ENCODE assay signal across 40 cellular contexts in the genomic region with DNA sequence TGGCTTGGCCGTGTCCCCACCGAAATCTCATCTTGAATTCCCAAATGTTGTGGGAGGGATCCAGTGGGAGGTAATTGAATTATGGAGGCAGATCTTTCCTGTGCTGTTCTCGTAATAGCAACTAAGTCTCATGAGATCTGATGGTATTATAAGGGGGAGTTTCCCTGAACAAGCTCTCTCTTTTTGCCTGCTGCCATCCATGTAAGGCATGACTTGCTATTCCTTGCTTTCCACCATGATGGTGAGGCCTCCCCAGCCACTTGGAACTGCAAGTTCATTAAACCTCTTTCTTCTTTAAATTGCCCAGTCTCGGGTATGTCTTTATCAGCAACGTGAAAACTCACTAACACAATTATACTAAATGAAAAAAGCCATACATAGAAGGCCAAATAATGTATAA.
"Had no signal": no experiment of that assay in that cellular context is flagged by ENCODE, and none has a peak within 500 bp of the region (broad histone marks: within the 10 kb centered on the region; RNA-seq: fewer than 3 reads in every experiment).

No MANE protein-coding gene starts in this region.

- H3K4me3 Mint-ChIP-seq: activated naive CD4-positive, alpha-beta T cell treated with anti-CD3 and anti-CD28 coated beads for 36 hours; activated naive CD4-positive, alpha-beta T cell treated with anti-CD3 and anti-CD28 coated beads, Interleukin-2, amount 10 ng/mL, durations not matched to agents 7 days and 5 days; activated naive CD4-positive, alpha-beta T cell treated with anti-CD3 and anti-CD28 coated beads, Interleukin-2, amount 50 U/mL, for 24 hours; activated naive CD8-positive, alpha-beta T cell; activated naive CD8-positive, alpha-beta T cell treated with anti-CD3 and anti-CD28 coated beads for 36 hours; activated naive CD8-positive, alpha-beta T cell treated with anti-CD3 and anti-CD28 coated beads, Interleukin-2, amount 10 ng/mL, durations not matched to agents 7 days and 5 days; activated naive CD8-positive, alpha-beta T cell treated with anti-CD3 and anti-CD28 coated beads, Interleukin-2, amount 50 U/mL, for 24 hours; activated T-cell treated with anti-CD3 and anti-CD28 coated beads, Interleukin-2, amount 50 U/mL, for 24 hours; activated T-cell treated with anti-CD3 and anti-CD28 coated beads, Interleukin-2, amount 50 U/mL, for 4 hours; activated T-cell treated with anti-CD3 and anti-CD28 coated beads, Interleukin-2, amount 50 U/mL, for 72 hours; activated T-helper 1 cell treated with anti-CD3 and anti-CD28 coated beads, Interleukin-12 subunit alpha, Interleukin-12 subunit beta, Interleukin-2, Interleukin-4 antibody, amounts not matched to agents 30 ng/mL and 10 ng/mL and 1 ng/mL, durations not matched to agents 14 hours and 24 hours and 36 hours; activated T-helper 17 cell treated with anti-CD3 and anti-CD28 coated beads, Interleukin-2, amount 50 U/mL, for 72 hours; brain; central memory CD8-positive, alpha-beta T cell had no signal

- H3K9me3 Mint-ChIP-seq: activated T-helper 1 cell treated with anti-CD3 and anti-CD28 coated beads, Interleukin-12 subunit alpha, Interleukin-12 subunit beta, Interleukin-2, Interleukin-4 antibody, amounts not matched to agents 30 ng/mL and 10 ng/mL and 1 ng/mL, durations not matched to agents 14 hours and 24 hours and 36 hours; activated T-helper 2 cell treated with anti-CD3 and anti-CD28 coated beads, Interferon-gamma antibody, Interleukin-2, Interleukin-4, amounts not matched to agents 10 μg/mL and 5 μg/mL and 100 μg/mL, durations not matched to agents 14 hours and 24 hours and 36 hours had no signal

- H3K27me3 ChIP-seq: adrenal gland, ascending aorta, body of pancreas, brain microvascular endothelial cell, breast epithelium, cardiac muscle cell had no signal

- H3K9me3 ChIP-seq: adrenal gland, ascending aorta, body of pancreas, breast epithelium had no signal

- H3K36me3 ChIP-seq: adrenal gland, ascending aorta, brain microvascular endothelial cell, breast epithelium, cardiac muscle cell had no signal

- H3K27ac Mint-ChIP-seq: activated naive CD4-positive, alpha-beta T cell treated with anti-CD3 and anti-CD28 coated beads for 36 hours; activated naive CD4-positive, alpha-beta T cell treated with anti-CD3 and anti-CD28 coated beads, Interleukin-2, amount 10 ng/mL, durations not matched to agents 7 days and 5 days; activated naive CD4-positive, alpha-beta T cell treated with anti-CD3 and anti-CD28 coated beads, Interleukin-2, amount 50 U/mL, for 24 hours; activated naive CD4-positive, alpha-beta T cell treated with anti-CD3 and anti-CD28 coated beads, Interleukin-2, amount 50 U/mL, for 72 hours; activated naive CD8-positive, alpha-beta T cell; activated naive CD8-positive, alpha-beta T cell treated with anti-CD3 and anti-CD28 coated beads for 36 hours; activated naive CD8-positive, alpha-beta T cell treated with anti-CD3 and anti-CD28 coated beads, Interleukin-2, amount 10 ng/mL, durations not matched to agents 7 days and 5 days; activated naive CD8-positive, alpha-beta T cell treated with anti-CD3 and anti-CD28 coated beads, Interleukin-2, amount 50 U/mL, for 24 hours; activated T-cell treated with anti-CD3 and anti-CD28 coated beads, Interleukin-2, amount 50 U/mL, for 24 hours; activated T-cell treated with anti-CD3 and anti-CD28 coated beads, Interleukin-2, amount 50 U/mL, for 72 hours; activated T-helper 1 cell treated with anti-CD3 and anti-CD28 coated beads, Interleukin-12 subunit alpha, Interleukin-12 subunit beta, Interleukin-2, Interleukin-4 antibody, amounts not matched to agents 30 ng/mL and 10 ng/mL and 1 ng/mL, durations not matched to agents 14 hours and 24 hours and 36 hours; activated T-helper 17 cell treated with anti-CD3 and anti-CD28 coated beads, Interleukin-2, amount 50 U/mL, for 72 hours; activated T-helper 2 cell treated with anti-CD3 and anti-CD28 coated beads, Interferon-gamma antibody, Interleukin-2, Interleukin-4, amounts not matched to agents 10 μg/mL and 5 μg/mL and 100 μg/mL, durations not matched to agents 14 hours and 24 hours and 36 hours; brain had no signal

- DNase-seq: activated effector memory CD4-positive, alpha-beta T cell treated with anti-CD3 and anti-CD28 coated beads, Interleukin-2, amount 50 U/mL, for 16 hours; activated effector memory CD4-positive, alpha-beta T cell treated with Interleukin-2 at 50 U/mL for 16 hours; activated gamma-delta T cell; activated gamma-delta T cell treated with Interleukin-2 at 50 U/mL for 16 hours; activated naive CD4-positive, alpha-beta T cell; activated naive CD4-positive, alpha-beta T cell treated with anti-CD3 and anti-CD28 coated beads for 36 hours; activated naive CD4-positive, alpha-beta T cell treated with anti-CD3 and anti-CD28 coated beads, Interleukin-2, amount 10 ng/mL, durations not matched to agents 7 days and 5 days; activated naive CD4-positive, alpha-beta T cell treated with anti-CD3 and anti-CD28 coated beads, Interleukin-2, amount 50 U/mL, for 16 hours; activated naive CD4-positive, alpha-beta T cell treated with Interleukin-2 at 50 U/mL for 16 hours; activated naive CD8-positive, alpha-beta T cell treated with anti-CD3 and anti-CD28 coated beads for 36 hours; activated naive CD8-positive, alpha-beta T cell treated with anti-CD3 and anti-CD28 coated beads, Interleukin-2, amount 10 ng/mL, durations not matched to agents 7 days and 5 days; activated naive CD8-positive, alpha-beta T cell treated with anti-CD3 and anti-CD28 coated beads, Interleukin-2, amount 50 U/mL, for 24 hours; activated T-cell treated with anti-CD3 and anti-CD28 coated beads, Interleukin-2, amount 50 U/mL, for 1 hour; activated T-cell treated with anti-CD3 and anti-CD28 coated beads, Interleukin-2, amount 50 U/mL, for 24 hours; activated T-cell treated with anti-CD3 and anti-CD28 coated beads, Interleukin-2, amount 50 U/mL, for 4 hours; activated T-cell treated with anti-CD3 and anti-CD28 coated beads, Interleukin-2, amount 50 U/mL, for 48 hours; activated T-cell treated with anti-CD3 and anti-CD28 coated beads, Interleukin-2, amount 50 U/mL, for 72 hours; adrenal gland; amniotic stem cell; amygdala; anterior cingulate cortex; aorta; body of pancreas; brain microvascular endothelial cell; caudate nucleus; central memory CD4-positive, alpha-beta T cell; cerebellar nuclear complex had no signal

- H3K27me3 Mint-ChIP-seq: activated naive CD4-positive, alpha-beta T cell treated with anti-CD3 and anti-CD28 coated beads, Interleukin-2, amount 10 ng/mL, durations not matched to agents 7 days and 5 days; activated naive CD4-positive, alpha-beta T cell treated with anti-CD3 and anti-CD28 coated beads, Interleukin-2, amount 50 U/mL, for 24 hours; activated naive CD8-positive, alpha-beta T cell; activated naive CD8-positive, alpha-beta T cell treated with anti-CD3 and anti-CD28 coated beads for 36 hours; activated naive CD8-positive, alpha-beta T cell treated with anti-CD3 and anti-CD28 coated beads, Interleukin-2, amount 10 ng/mL, durations not matched to agents 7 days and 5 days; activated naive CD8-positive, alpha-beta T cell treated with anti-CD3 and anti-CD28 coated beads, Interleukin-2, amount 50 U/mL, for 24 hours; activated T-cell treated with anti-CD3 and anti-CD28 coated beads, Interleukin-2, amount 50 U/mL, for 24 hours; activated T-helper 17 cell treated with anti-CD3 and anti-CD28 coated beads, Interleukin-2, amount 50 U/mL, for 72 hours; brain; central memory CD8-positive, alpha-beta T cell had no signal

- H3K4me1 ChIP-seq: adrenal gland, breast epithelium had no signal

- H3K4me3 ChIP-seq: adrenal gland, ascending aorta, body of pancreas, breast epithelium, cardiac muscle cell had no signal

- FAIRE-seq: astrocyte, bronchial epithelial cell had no signal

- H3K4me1 Mint-ChIP-seq: activated naive CD4-positive, alpha-beta T cell treated with anti-CD3 and anti-CD28 coated beads, Interleukin-2, amount 10 ng/mL, durations not matched to agents 7 days and 5 days; activated naive CD4-positive, alpha-beta T cell treated with anti-CD3 and anti-CD28 coated beads, Interleukin-2, amount 50 U/mL, for 24 hours; activated naive CD8-positive, alpha-beta T cell treated with anti-CD3 and anti-CD28 coated beads for 36 hours; activated naive CD8-positive, alpha-beta T cell treated with anti-CD3 and anti-CD28 coated beads, Interleukin-2, amount 10 ng/mL, durations not matched to agents 7 days and 5 days; activated T-helper 17 cell treated with anti-CD3 and anti-CD28 coated beads, Interleukin-2, amount 50 U/mL, for 72 hours; central memory CD8-positive, alpha-beta T cell had no signal

- H3K36me3 Mint-ChIP-seq: activated naive CD4-positive, alpha-beta T cell treated with anti-CD3 and anti-CD28 coated beads, Interleukin-2, amount 10 ng/mL, durations not matched to agents 7 days and 5 days; activated naive CD4-positive, alpha-beta T cell treated with anti-CD3 and anti-CD28 coated beads, Interleukin-2, amount 50 U/mL, for 24 hours; activated naive CD8-positive, alpha-beta T cell; activated naive CD8-positive, alpha-beta T cell treated with anti-CD3 and anti-CD28 coated beads for 36 hours; activated naive CD8-positive, alpha-beta T cell treated with anti-CD3 and anti-CD28 coated beads, Interleukin-2, amount 10 ng/mL, durations not matched to agents 7 days and 5 days had no signal

- H3K27ac ChIP-seq: adrenal gland, ascending aorta, body of pancreas, brain microvascular endothelial cell, breast epithelium, cardiac muscle cell had no signal

- ATAC-seq: activated naive CD4-positive, alpha-beta T cell treated with anti-CD3 and anti-CD28 coated beads, Interleukin-2, amount 50 U/mL, for 72 hours; activated naive CD8-positive, alpha-beta T cell treated with anti-CD3 and anti-CD28 coated beads, Interleukin-2, amount 50 U/mL, for 24 hours; activated T-cell treated with anti-CD3 and anti-CD28 coated beads, Interleukin-2, amount 50 U/mL, for 4 hours; activated T-cell treated with anti-CD3 and anti-CD28 coated beads, Interleukin-2, amount 50 U/mL, for 72 hours; activated T-helper 17 cell treated with anti-CD3 and anti-CD28 coated beads, Interleukin-2, amount 50 U/mL, for 72 hours; body of pancreas had no signal
